15 cellular contexts compared by ENCODE assay signal in genomic region chr4:117324851-117325491, GRCh38.
A peak's percentile ranks its signal among the peaks of the same experiment; 100 is the strongest.
DNase-seq lines count a peak whose midpoint lies in the region; ATAC-seq and TF ChIP-seq lines count a peak whose summit lies in the region.
"Had no signal": no experiment of that assay in that cellular context is flagged by ENCODE, and none has a peak within 500 bp of the region (broad histone marks: within the 10 kb centered on the region; RNA-seq: fewer than 3 reads in every experiment).

No MANE protein-coding gene starts in this region.

- POLR2A ChIA-PET in PC-3 (lab: Charles Lee; ENCODE audit: unreplicated experiment) = no interaction called here
- POLR2A ChIA-PET in activated CD8-positive, alpha-beta T cell treated with anti-CD3 and anti-CD28 coated beads, Interleukin-2, amount 10 ng/mL, durations not matched to agents 7 days and 5 days (lab: Charles Lee) = no interaction called here

- H3K4me3 ChIP-seq in PC-3 (ENCODE audit: low read length) (peak overlapping the region; percentile 70), osteoblast (ENCODE audit: insufficient read depth, low read length) (no peak overlapping the region), uterus (no peak overlapping the region)
- H3K4me3 ChIP-seq: heart right ventricle had no signal

- H3K36me3 Mint-ChIP-seq in activated CD8-positive, alpha-beta T cell treated with anti-CD3 and anti-CD28 coated beads, Interleukin-2, amount 10 ng/mL, durations not matched to agents 7 days and 5 days (ENCODE audit: low read depth) = no peaks in the 10 kb centered on the region
- H3K36me3 Mint-ChIP-seq: activated naive CD8-positive, alpha-beta T cell treated with anti-CD3 and anti-CD28 coated beads, Interleukin-2, amount 10 ng/mL, durations not matched to agents 7 days and 5 days had no signal

- intact Hi-C loops in PC-3 (cut with micrococcal nuclease) = loop anchor here (5.0 to 10.0 kb wide), 2 partner anchors 188 to 710 kb away; partner anchors contain the start of gene NDST3
- intact Hi-C loops in uterus (cut with DNase I; ENCODE audit: low total_unique reads) = no loop called here

- H3F3A ChIP-seq in PC-3 (ENCODE audit: low read length, unreplicated experiment) = peaks cover 11% of the 10 kb centered on the region

- H3K27me3 ChIP-seq in PC-3 (ENCODE audit: low read length) (no peaks in the 10 kb centered on the region), osteoblast (ENCODE audit: insufficient read depth, low read length) (no peaks in the 10 kb centered on the region), uterus (no peaks in the 10 kb centered on the region)
- H3K27me3 ChIP-seq: heart right ventricle had no signal

- no peaks in the 10 kb centered on the region for H3K9me2 ChIP-seq in PC-3 (replicated peaks; ENCODE audit: low read length)

- no peaks in the 10 kb centered on the region for H3K4me1 Mint-ChIP-seq in activated CD8-positive, alpha-beta T cell treated with anti-CD3 and anti-CD28 coated beads, Interleukin-2, amount 10 ng/mL, durations not matched to agents 7 days and 5 days (ENCODE audit: low read depth)
- H3K4me1 Mint-ChIP-seq: activated naive CD8-positive, alpha-beta T cell treated with anti-CD3 and anti-CD28 coated beads, Interleukin-2, amount 10 ng/mL, durations not matched to agents 7 days and 5 days had no signal

- CTCF ChIA-PET in PC-3 (lab: Charles Lee) = no interaction called here
- CTCF ChIA-PET in activated CD8-positive, alpha-beta T cell treated with anti-CD3 and anti-CD28 coated beads, Interleukin-2, amount 10 ng/mL, durations not matched to agents 7 days and 5 days (lab: Charles Lee) = no interaction called here

- H3K9ac ChIP-seq in PC-3 (ENCODE audit: low read length) = peak overlapping the region; percentile 94

- TF ChIP-seq CTCF in PC-3 (conservative IDR thresholded peaks at IDR 0.05; ENCODE audit: low read depth, low read length) (no peak), osteoblast (IDR thresholded peaks at IDR 0.05; ENCODE audit: extremely low read depth, low read depth, low read length) (no peak), uterus (IDR thresholded peaks at IDR 0.05) (no peak)

- H3K36me3 ChIP-seq in PC-3 (ENCODE audit: low read depth, low read length) (no peaks in the 10 kb centered on the region; the same call in 1 of the 2 replicates), osteoblast (ENCODE audit: insufficient read depth, low read length) (no peaks in the 10 kb centered on the region), uterus (no peaks in the 10 kb centered on the region)
- H3K36me3 ChIP-seq: heart right ventricle had no signal

- H3K4me2 ChIP-seq in PC-3 (ENCODE audit: low read length) (peak overlapping the region; percentile 71), osteoblast (ENCODE audit: insufficient read depth, low read length) (peak overlapping the region; percentile 0)

- no peaks in the 10 kb centered on the region for H3K27me3 Mint-ChIP-seq in activated CD8-positive, alpha-beta T cell treated with anti-CD3 and anti-CD28 coated beads, Interleukin-2, amount 10 ng/mL, durations not matched to agents 7 days and 5 days (ENCODE audit: low read depth)
- H3K27me3 Mint-ChIP-seq: activated naive CD8-positive, alpha-beta T cell treated with anti-CD3 and anti-CD28 coated beads, Interleukin-2, amount 10 ng/mL, durations not matched to agents 7 days and 5 days had no signal

- H4K20me1 ChIP-seq in PC-3 (ENCODE audit: low read length) = no peaks in the 10 kb centered on the region
- H4K20me1 ChIP-seq in osteoblast (ENCODE audit: insufficient read depth, low read length) = no peaks in the 10 kb centered on the region

- BruUV-seq in PC-3 (replicated peaks; lab: Mats Ljungman, UMichigan) = no TSS peak

- no peak overlapping the region for H3K27ac Mint-ChIP-seq in activated CD8-positive, alpha-beta T cell treated with anti-CD3 and anti-CD28 coated beads, Interleukin-2, amount 10 ng/mL, durations not matched to agents 7 days and 5 days
- H3K27ac Mint-ChIP-seq: activated naive CD8-positive, alpha-beta T cell treated with anti-CD3 and anti-CD28 coated beads, Interleukin-2, amount 10 ng/mL, durations not matched to agents 7 days and 5 days had no signal

- peaks cover 28% of the 10 kb centered on the region for H3K4me1 ChIP-seq in PC-3 (ENCODE audit: insufficient read depth, low read length)
- H3K4me1 ChIP-seq in osteoblast (ENCODE audit: insufficient read depth, low read length) = no peaks in the 10 kb centered on the region
- no peaks in the 10 kb centered on the region for H3K4me1 ChIP-seq in uterus
- H3K4me1 ChIP-seq: heart right ventricle had no signal

- H3K9me3 ChIP-seq in PC-3 (ENCODE audit: low read length) (no peaks in the 10 kb centered on the region), osteoblast (ENCODE audit: low read depth, low read length) (no peaks in the 10 kb centered on the region), uterus (no peaks in the 10 kb centered on the region)
- H3K9me3 ChIP-seq: heart right ventricle had no signal

- TF ChIP-seq POLR2A in uterus (IDR thresholded peaks at IDR 0.05) = no peak

- H3K4me3 Mint-ChIP-seq in activated CD8-positive, alpha-beta T cell treated with anti-CD3 and anti-CD28 coated beads, Interleukin-2, amount 10 ng/mL, durations not matched to agents 7 days and 5 days = no peak overlapping the region
- H3K4me3 Mint-ChIP-seq: activated naive CD8-positive, alpha-beta T cell treated with anti-CD3 and anti-CD28 coated beads, Interleukin-2, amount 10 ng/mL, durations not matched to agents 7 days and 5 days had no signal

- no peaks in the 10 kb centered on the region for H3K9me3 Mint-ChIP-seq in activated CD8-positive, alpha-beta T cell treated with anti-CD3 and anti-CD28 coated beads, Interleukin-2, amount 10 ng/mL, durations not matched to agents 7 days and 5 days (ENCODE audit: insufficient read depth)
- H3K9me3 Mint-ChIP-seq: activated naive CD8-positive, alpha-beta T cell treated with anti-CD3 and anti-CD28 coated beads, Interleukin-2, amount 10 ng/mL, durations not matched to agents 7 days and 5 days had no signal

- H3K27ac ChIP-seq in PC-3 (ENCODE audit: low read length) = peak overlapping the region; percentile 99
- H3K27ac ChIP-seq in osteoblast (ENCODE audit: low read depth, low read length) = peak overlapping the region; percentile 21
- no peak overlapping the region for H3K27ac ChIP-seq in uterus
- H3K27ac ChIP-seq: heart right ventricle, RWPE1 had no signal

- DNase-seq in GM03348 (ENCODE audit: low spot score) (peak; percentile 16), PC-3 (peak; percentile 93), dedifferentiated amniotic fluid mesenchymal stem cell (ENCODE audit: extremely low spot score) (peak; percentile 36), osteoblast (ENCODE audit: insufficient read length, low spot score, missing footprints) (no peak), uterus (no peak), NCI-H1048 (lab: John Stamatoyannopoulos, UW) (no peak)
- no peak for DNase-seq in activated CD8-positive, alpha-beta T cell treated with anti-CD3 and anti-CD28 coated beads, Interleukin-2, amount 10 ng/mL, durations not matched to agents 7 days and 5 days
- no peak for DNase-seq in activated effector memory CD4-positive, alpha-beta T cell treated with Interleukin-2 at 50 U/mL for 16 hours
- DNase-seq: activated naive CD8-positive, alpha-beta T cell treated with anti-CD3 and anti-CD28 coated beads, Interleukin-2, amount 10 ng/mL, durations not matched to agents 7 days and 5 days; heart right ventricle; NCI-H1092 treated with DMSO at 0.1 percent for 48 hours; NCI-H446; stimulated activated CD4-positive, alpha-beta T cell treated with anti-CD3 and anti-CD28 coated beads, Interleukin-1b, Interleukin-23, amount 100 ng/mL, for 48 hours; stimulated activated naive CD4-positive, alpha-beta T cell treated with Interleukin-2 at 50 U/mL for 16 hours had no signal

- peak overlapping the region; percentile 3; the same call in 1 of the 2 replicates for H2AFZ ChIP-seq in PC-3 (ENCODE audit: low read length)
- H2AFZ ChIP-seq in osteoblast (ENCODE audit: low read length) = no peak overlapping the region

- peak; percentile 90 for ATAC-seq in PC-3
- ATAC-seq in activated CD8-positive, alpha-beta T cell treated with anti-CD3 and anti-CD28 coated beads, Interleukin-2, amount 10 ng/mL, durations not matched to agents 7 days and 5 days = no peak
- ATAC-seq: heart right ventricle had no signal

- H3K79me2 ChIP-seq in PC-3 (ENCODE audit: low read length) (peaks cover 36% of the 10 kb centered on the region), osteoblast (ENCODE audit: insufficient read depth, low read length) (no peaks in the 10 kb centered on the region)

Comparison
In these comparisons a context has a peak if more than half of its experiments do, and no peak if none do; other contexts are left out.
1. DNase-seq: peak in GM03348 (single experiment), PC-3 (single experiment) and dedifferentiated amniotic fluid mesenchymal stem cell (single experiment); none in osteoblast (single experiment), uterus (0 of 2), NCI-H1048 (single experiment), activated CD8-positive, alpha-beta T cell treated with anti-CD3 and anti-CD28 coated beads, Interleukin-2, amount 10 ng/mL, durations not matched to agents 7 days and 5 days (single experiment) and activated effector memory CD4-positive, alpha-beta T cell treated with Interleukin-2 at 50 U/mL for 16 hours (single experiment).
2. H3K27ac ChIP-seq: peak in PC-3 (single experiment) and osteoblast (single experiment); none in uterus (0 of 2).